In the genomic region with DNA sequence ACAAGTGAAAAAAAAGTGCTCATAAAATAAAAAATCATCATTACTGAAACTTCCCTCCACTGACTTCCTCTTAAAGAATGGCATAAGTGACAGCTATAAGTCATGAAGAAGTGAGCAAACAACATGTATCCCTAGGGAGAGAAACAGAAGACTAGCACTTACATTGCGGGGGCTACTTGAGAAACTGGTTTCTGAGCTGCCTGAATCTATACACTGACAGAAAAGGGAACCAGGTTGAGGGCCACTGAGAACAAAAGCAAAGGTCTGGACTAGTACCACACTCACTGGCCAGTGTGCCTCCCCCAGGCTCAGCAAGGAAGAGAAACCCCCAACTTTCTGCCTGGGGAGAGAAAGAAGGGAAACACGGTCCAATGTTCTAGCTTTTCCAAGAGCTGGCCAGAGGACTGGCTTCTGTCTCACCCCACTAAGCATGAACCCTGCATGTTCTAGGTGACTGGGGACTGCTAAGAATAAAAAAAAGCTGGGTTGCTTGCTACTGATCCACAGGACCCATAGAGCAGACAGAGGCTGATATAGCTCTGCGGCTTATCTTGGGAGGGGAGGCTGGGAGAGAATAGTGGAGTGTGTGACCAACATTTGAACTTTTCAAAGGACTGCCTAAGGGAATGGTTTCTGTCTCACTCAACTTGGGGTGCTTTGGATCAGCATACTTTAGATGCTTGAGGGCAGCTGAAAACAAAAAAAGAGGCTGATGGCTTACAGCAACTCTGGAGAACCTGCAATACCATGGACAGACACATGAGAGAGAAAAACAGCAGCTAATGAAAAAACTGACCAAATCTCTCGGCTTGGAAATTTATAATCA, we compare ENCODE assay signal across 10 cellular contexts. TPM values are rescaled to one million over a fixed set of nuclear protein-coding genes. Genes with fewer than 3 reads are reported as not detected.
DNase-seq lines count a peak whose midpoint lies in the region; ATAC-seq and TF ChIP-seq lines count a peak whose summit lies in the region.
"Had no signal": no experiment of that assay in that cellular context is flagged by ENCODE, and none has a peak within 500 bp of the region (broad histone marks: within the 10 kb centered on the region; RNA-seq: fewer than 3 reads in every experiment).

No MANE protein-coding gene starts in this region.

- DNase-seq in GF-D8 (lab: John Stamatoyannopoulos, UW): peak; percentile 64
- peak; percentile 62 for DNase-seq in IMR-90
- DNase-seq in Right ventricle myocardium superior: no peak
- no peak for DNase-seq in progenitor cell of endocrine pancreas (ENCODE audit: low spot score, unreplicated experiment)
- DNase-seq in NCI-H1105 (lab: John Stamatoyannopoulos, UW): no peak
- DNase-seq in middle frontal gyrus (ENCODE audit: extremely low spot score, low spot score): no peak
- DNase-seq: immature natural killer cell had no signal

- peaks cover 6% of the 10 kb centered on the region; the same call in 1 of the 2 replicates for H3K4me1 ChIP-seq in IMR-90 (ENCODE audit: control insufficient read depth, insufficient read depth, low read length)

- H3K27me3 Mint-ChIP-seq in progenitor cell of endocrine pancreas: no peaks in the 10 kb centered on the region

- no peak overlapping the region for H2BK15ac ChIP-seq in IMR-90 (ENCODE audit: low read depth, low read length)

- no peak overlapping the region for H3K27ac ChIP-seq in IMR-90 (ENCODE audit: insufficient read depth, low read length)
- H3K27ac ChIP-seq: thoracic aorta had no signal

- H4K20me1 ChIP-seq in IMR-90 (ENCODE audit: insufficient read depth, low read length): no peaks in the 10 kb centered on the region

- no peak overlapping the region; the same call in 1 of the 2 replicates for H2BK120ac ChIP-seq in IMR-90 (ENCODE audit: low read depth, low read length)

- H3K14ac ChIP-seq in IMR-90 (replicated peaks; ENCODE audit: low read depth, low read length): 0 out of 2 replicates have a peak overlapping the region, but pooled peaks have one; percentile 19

- no TSS peak for BruUV-seq in IMR-90 (replicated peaks; lab: Mats Ljungman, UMichigan)

- H3K4me3 ChIP-seq in IMR-90 (ENCODE audit: insufficient read depth, low read depth, low read length): no peak overlapping the region
- H3K4me3 ChIP-seq: thoracic aorta had no signal

- no peak overlapping the region for H2AK9ac ChIP-seq in IMR-90 (replicated peaks; ENCODE audit: low read depth, low read length, poor library complexity)

- no peak overlapping the region for H3K4ac ChIP-seq in IMR-90 (ENCODE audit: low read depth, low read length)

- no peak overlapping the region for H2AFZ ChIP-seq in IMR-90 (replicated peaks; ENCODE audit: low read length, poor library complexity)

- H3K36me3 ChIP-seq in IMR-90 (ENCODE audit: control insufficient read depth, insufficient read depth, low read length): peaks cover 3% of the 10 kb centered on the region; the same call in 1 of the 2 replicates
- H3K36me3 ChIP-seq: thoracic aorta had no signal

- no peaks in the 10 kb centered on the region for H3K4me1 Mint-ChIP-seq in progenitor cell of endocrine pancreas (ENCODE audit: low read depth)
- H3K4me1 Mint-ChIP-seq: immature natural killer cell had no signal

- no peak overlapping the region for H3K27ac Mint-ChIP-seq in progenitor cell of endocrine pancreas
- H3K27ac Mint-ChIP-seq: immature natural killer cell had no signal

- peak overlapping the region; percentile 72; the same call in 1 of the 2 replicates for H4K5ac ChIP-seq in IMR-90 (ENCODE audit: low read depth, low read length)

- H3K4me2 ChIP-seq in IMR-90 (ENCODE audit: low read depth, low read length): peak overlapping the region; percentile 73; the same call in 1 of the 2 replicates

- H3K56ac ChIP-seq in IMR-90 (ENCODE audit: extremely low read depth, insufficient read depth, low read length): no peak overlapping the region

- no peaks in the 10 kb centered on the region for H3K9me3 ChIP-seq in IMR-90 (ENCODE audit: control insufficient read depth, insufficient read depth, low read length)
- H3K9me3 ChIP-seq: thoracic aorta had no signal

- H3K9me1 ChIP-seq in IMR-90 (ENCODE audit: insufficient read depth, low read length): peaks cover 9% of the 10 kb centered on the region; the same call in 1 of the 2 replicates

- H3K79me1 ChIP-seq in IMR-90 (ENCODE audit: low read depth in 1 of 2, low read length in 2 of 2): peaks cover 26 to 30% of the 10 kb centered on the region in 2 experiments; a peak in 3 of 4 replicates

- H3K27me3 ChIP-seq in IMR-90 (ENCODE audit: control insufficient read depth, insufficient read depth, low read length): no peaks in the 10 kb centered on the region

- H2BK20ac ChIP-seq in IMR-90 (ENCODE audit: low read depth, low read length): no peak overlapping the region

- intact Hi-C loops in IMR-90 (cut with micrococcal nuclease): no loop called here
- intact Hi-C loops in Right ventricle myocardium superior (cut with DNase I): no loop called here

- POLR2A ChIA-PET in IMR-90 (lab: Charles Lee; ENCODE audit: unreplicated experiment): no interaction called here

- peak overlapping the region in 1 of 2 experiments; percentile 9; a peak in 2 of 4 replicates for H4K8ac ChIP-seq in IMR-90 (ENCODE audit: low read depth in 2 of 2, low read length in 2 of 2)

- no peak for TF ChIP-seq POLR2A in IMR-90 (IDR thresholded peaks at IDR 0.05; ENCODE audit: low read depth, low read length)

- H3K23ac ChIP-seq in IMR-90 (ENCODE audit: low read depth, low read length): no peak overlapping the region

- H3K9me3 Mint-ChIP-seq in progenitor cell of endocrine pancreas (ENCODE audit: low read depth): no peaks in the 10 kb centered on the region
- H3K9me3 Mint-ChIP-seq: immature natural killer cell had no signal

- no peaks in the 10 kb centered on the region for H3K36me3 Mint-ChIP-seq in progenitor cell of endocrine pancreas (ENCODE audit: insufficient read depth)

- WGBS in IMR-90 (ENCODE audit: extremely low coverage in 2 of 2, insufficient read length in 1 of 2), 2 experiments: 88% methylated on average over 1 of the region's 4 CpGs; no CpG with 5 or more reads in 1 of the 2 experiments

- peak overlapping the region; percentile 24; the same call in 1 of the 2 replicates for H3K18ac ChIP-seq in IMR-90 (ENCODE audit: low read depth, low read length)

- TF ChIP-seq CTCF in IMR-90 (conservative IDR thresholded peaks at IDR 0.05; ENCODE audit: low read depth, low read length): 0 out of 2 replicates have a peak, but pooled peaks have one; percentile 5
- TF ChIP-seq CTCF in progenitor cell of endocrine pancreas (IDR thresholded peaks at IDR 0.05; ENCODE audit: unreplicated experiment): no peak

- peak overlapping the region; percentile 4 for H2BK5ac ChIP-seq in IMR-90 (ENCODE audit: low read depth, low read length, poor library complexity, severe bottlenecking)

- no peak overlapping the region for H2AK5ac ChIP-seq in IMR-90 (ENCODE audit: low read depth, low read length)

- CTCF ChIA-PET in IMR-90 (lab: Yijun Ruan, JAX): interaction anchor here (0.6 to 1.7 kb wide), 4 partner anchors 12 to 350 kb away, joined by 3 to 10 read pairs (median 4); partner anchors contain the start of gene OXTR

- no peak overlapping the region for H3K9ac ChIP-seq in IMR-90 (ENCODE audit: low read depth, low read length)

- ATAC-seq in GM21619 (IDR thresholded peaks at IDR 0.05; ENCODE audit: unreplicated experiment) (peak; percentile 91), IMR-90 (ENCODE audit: low read depth) (peak; percentile 90), Right ventricle myocardium superior (ENCODE audit: poor library complexity) (peak; percentile 48), GM19324 (IDR thresholded peaks at IDR 0.05; ENCODE audit: low FRiP score, unreplicated experiment) (no peak)

- H3K4me3 Mint-ChIP-seq in progenitor cell of endocrine pancreas (ENCODE audit: low read depth): no peak overlapping the region
- H3K4me3 Mint-ChIP-seq: immature natural killer cell had no signal

- in situ Hi-C loops in IMR-90 (cut with MboI; ENCODE audit: low sequenced_read_pairs): no loop called here

- dilution Hi-C loops in IMR-90 (cut with HindIII; ENCODE audit: low sequenced_read_pairs, unreplicated experiment): no loop called here

- 0 out of 2 replicates have a peak overlapping the region, but pooled peaks have one; percentile 32 for H4K91ac ChIP-seq in IMR-90 (ENCODE audit: insufficient read depth, low read depth, low read length)

- TF ChIP-seq RAD21 in IMR-90 (IDR thresholded peaks at IDR 0.05; ENCODE audit: low read length): no peak

TF ChIP-seq in IMR-90, 13 proteins besides CTCF, POLR2A, EP300 and RAD21 (continues in another document):
- TF ChIP-seq RCOR1 (IDR thresholded peaks at IDR 0.05; ENCODE audit: insufficient replicate concordance, low read length) (no peak), RFX5 (IDR thresholded peaks at IDR 0.05; ENCODE audit: low read depth, low read length) (no peak), MAFK (IDR thresholded peaks at IDR 0.05; ENCODE audit: low read depth, low read length) (no peak), MXI1 (IDR thresholded peaks at IDR 0.05; ENCODE audit: borderline replicate concordance, low read depth, low read length) (no peak), NFE2L2 (IDR thresholded peaks at IDR 0.05; ENCODE audit: low read depth, low read length) (no peak), SMC3 (IDR thresholded peaks at IDR 0.05; ENCODE audit: low read depth, low read length) (no peak), BHLHE40 (IDR thresholded peaks at IDR 0.05; ENCODE audit: low read depth, low read length) (no peak), USF2 (IDR thresholded peaks at IDR 0.05; ENCODE audit: low read depth, low read length) (no peak)
- TF ChIP-seq, protein P1, sequence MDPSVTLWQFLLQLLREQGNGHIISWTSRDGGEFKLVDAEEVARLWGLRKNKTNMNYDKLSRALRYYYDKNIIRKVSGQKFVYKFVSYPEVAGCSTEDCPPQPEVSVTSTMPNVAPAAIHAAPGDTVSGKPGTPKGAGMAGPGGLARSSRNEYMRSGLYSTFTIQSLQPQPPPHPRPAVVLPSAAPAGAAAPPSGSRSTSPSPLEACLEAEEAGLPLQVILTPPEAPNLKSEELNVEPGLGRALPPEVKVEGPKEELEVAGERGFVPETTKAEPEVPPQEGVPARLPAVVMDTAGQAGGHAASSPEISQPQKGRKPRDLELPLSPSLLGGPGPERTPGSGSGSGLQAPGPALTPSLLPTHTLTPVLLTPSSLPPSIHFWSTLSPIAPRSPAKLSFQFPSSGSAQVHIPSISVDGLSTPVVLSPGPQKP (IDR thresholded peaks at IDR 0.05; ENCODE audit: borderline replicate concordance, low read depth, low read length): no peak

RNA-seq across cellular contexts. Expression of gene RAD18, which starts 8.1 kb away (rescaled TPM):
- 17.2 and 22.2 TPM in 2 replicates for total RNA-seq in IMR-90 (2012; rRNA removed)
- polyA plus RNA-seq in IMR-90 (2012; rRNA removed): 6.9 and 8.2 TPM in 2 replicates
- polyA plus RNA-seq in IMR-90 (2012; cell fraction: cytosol; rRNA removed): 1.3 and 1.8 TPM in 2 replicates
- polyA plus RNA-seq in IMR-90 (2012; cell fraction: nucleus; rRNA removed; ENCODE audit: low replicate concordance): 5.3 and 13.9 TPM in 2 replicates
- total RNA-seq in Right ventricle myocardium superior: 6.3 TPM
- 14.3 and 14.4 TPM in 2 replicates for total RNA-seq in progenitor cell of endocrine pancreas

Comparison
In these comparisons a context has a peak if more than half of its experiments do, and no peak if none do; other contexts are left out.
1. DNase-seq: peak in GF-D8 (single experiment) and IMR-90 (single experiment); none in Right ventricle myocardium superior (single experiment), progenitor cell of endocrine pancreas (single experiment), NCI-H1105 (single experiment) and middle frontal gyrus (single experiment).